Comparison of ENCODE assay signal across 29 cellular contexts in genomic region chr3:194336601-194337355, GRCh38. TPM values are rescaled to one million over a fixed set of nuclear protein-coding genes. Genes with fewer than 3 reads are reported as not detected.
"Had no signal": no experiment of that assay in that cellular context is flagged by ENCODE, and none has a peak within 500 bp of the region (broad histone marks: within the 10 kb centered on the region; RNA-seq: fewer than 3 reads in every experiment).

No MANE protein-coding gene starts in this region.

- H3K4me3 Mint-ChIP-seq: activated CD4-positive, alpha-beta memory T cell treated with anti-CD3 and anti-CD28 coated beads for 36 hours; activated CD4-positive, alpha-beta T cell treated with anti-CD3 and anti-CD28 coated beads, Interleukin-2, amount 10 ng/mL, durations not matched to agents 24 days and 14 days; activated naive CD4-positive, alpha-beta T cell treated with anti-CD3 and anti-CD28 coated beads for 36 hours; activated naive CD8-positive, alpha-beta T cell treated with anti-CD3 and anti-CD28 coated beads for 36 hours; activated T-cell treated with anti-CD3 and anti-CD28 coated beads, Interleukin-2, amount 50 U/mL, for 4 hours; T-helper 1 cell treated with Interleukin-12 subunit alpha and Interleukin-12 subunit beta and Interleukin-4 antibody, amounts not matched to agents 30 μg/mL and 1 μg/mL, for 36 hours; WTC11 had no signal

- H3K27ac ChIP-seq: brain microvascular endothelial cell, cardiac muscle cell, SK-N-MC had no signal

- H3K27ac Mint-ChIP-seq: activated CD4-positive, alpha-beta memory T cell treated with anti-CD3 and anti-CD28 coated beads for 36 hours; activated CD4-positive, alpha-beta T cell treated with anti-CD3 and anti-CD28 coated beads, Interleukin-2, amount 10 ng/mL, durations not matched to agents 24 days and 14 days; activated naive CD4-positive, alpha-beta T cell treated with anti-CD3 and anti-CD28 coated beads for 36 hours; activated naive CD8-positive, alpha-beta T cell treated with anti-CD3 and anti-CD28 coated beads for 36 hours; T-helper 1 cell treated with Interleukin-12 subunit alpha and Interleukin-12 subunit beta and Interleukin-4 antibody, amounts not matched to agents 30 μg/mL and 1 μg/mL, for 36 hours; WTC11 had no signal

- ATAC-seq: activated T-cell treated with anti-CD3 and anti-CD28 coated beads, Interleukin-2, amount 50 U/mL, for 4 hours; Panc1; Right ventricle myocardium inferior; WTC11 had no signal

- H3K27me3 ChIP-seq: brain microvascular endothelial cell had no signal

- H3K36me3 ChIP-seq: brain microvascular endothelial cell, cardiac muscle cell had no signal

- H3K9me3 Mint-ChIP-seq: activated CD4-positive, alpha-beta memory T cell treated with anti-CD3 and anti-CD28 coated beads for 36 hours; activated CD4-positive, alpha-beta T cell treated with anti-CD3 and anti-CD28 coated beads, Interleukin-2, amount 10 ng/mL, durations not matched to agents 24 days and 14 days; activated naive CD4-positive, alpha-beta T cell treated with anti-CD3 and anti-CD28 coated beads for 36 hours; activated naive CD8-positive, alpha-beta T cell treated with anti-CD3 and anti-CD28 coated beads for 36 hours; activated T-cell treated with anti-CD3 and anti-CD28 coated beads, Interleukin-2, amount 50 U/mL, for 4 hours; T-helper 1 cell treated with Interleukin-12 subunit alpha and Interleukin-12 subunit beta and Interleukin-4 antibody, amounts not matched to agents 30 μg/mL and 1 μg/mL, for 36 hours; WTC11 had no signal

- DNase-seq: activated CD4-positive, alpha-beta memory T cell treated with anti-CD3 and anti-CD28 coated beads for 36 hours; activated CD4-positive, alpha-beta T cell treated with anti-CD3 and anti-CD28 coated beads, Interleukin-2, amount 10 ng/mL, durations not matched to agents 24 days and 14 days; activated CD4-positive, CD25-positive, alpha-beta regulatory T cell treated with anti-CD3 and anti-CD28 coated beads, Interleukin-2, amount 50 U/mL, for 72 hours; activated CD8-positive, alpha-beta memory T cell treated with anti-CD3 and anti-CD28 coated beads for 24 hours; activated effector memory CD4-positive, alpha-beta T cell treated with anti-CD3 and anti-CD28 coated beads, Interleukin-2, amount 50 U/mL, for 16 hours; activated naive CD4-positive, alpha-beta T cell treated with anti-CD3 and anti-CD28 coated beads for 36 hours; activated naive CD8-positive, alpha-beta T cell treated with anti-CD3 and anti-CD28 coated beads for 36 hours; activated T-cell treated with anti-CD3 and anti-CD28 coated beads, Interleukin-2, amount 50 U/mL, for 4 hours; brain microvascular endothelial cell; Kasumi-1; KBM-7; NCI-H1048; NCI-H1417; NCI-H2029; NCI-H2107; NCI-H2171 treated with DMSO at 0.1 percent for 48 hours; NCI-H345; NCI-H510A; NCI-H526 treated with DMSO at 0.1 percent for 48 hours; NCI-H82; OCI-M1; RPMI8226; T-helper 9 cell had no signal

- H3K4me3 ChIP-seq: cardiac muscle cell, SK-N-MC had no signal

- H3K36me3 Mint-ChIP-seq: activated CD4-positive, alpha-beta memory T cell treated with anti-CD3 and anti-CD28 coated beads for 36 hours; activated naive CD8-positive, alpha-beta T cell treated with anti-CD3 and anti-CD28 coated beads for 36 hours; WTC11 had no signal

RNA-seq across cellular contexts. Expression of gene CPN2, which starts 14.3 kb away (rescaled TPM):
- total RNA-seq: activated CD4-positive, alpha-beta memory T cell treated with anti-CD3 and anti-CD28 coated beads for 36 hours; activated CD4-positive, alpha-beta T cell treated with anti-CD3 and anti-CD28 coated beads, Interleukin-2, amount 10 ng/mL, durations not matched to agents 24 days and 14 days; activated naive CD4-positive, alpha-beta T cell treated with anti-CD3 and anti-CD28 coated beads for 36 hours; activated naive CD8-positive, alpha-beta T cell treated with anti-CD3 and anti-CD28 coated beads for 36 hours had no signal

RNA-seq across cellular contexts. Expression of gene LRRC15, which starts 32.8 kb away (rescaled TPM):
- total RNA-seq: activated CD4-positive, alpha-beta memory T cell treated with anti-CD3 and anti-CD28 coated beads for 36 hours; activated CD4-positive, alpha-beta T cell treated with anti-CD3 and anti-CD28 coated beads, Interleukin-2, amount 10 ng/mL, durations not matched to agents 24 days and 14 days; activated naive CD4-positive, alpha-beta T cell treated with anti-CD3 and anti-CD28 coated beads for 36 hours; activated naive CD8-positive, alpha-beta T cell treated with anti-CD3 and anti-CD28 coated beads for 36 hours; activated T-cell treated with anti-CD3 and anti-CD28 coated beads, Interleukin-2, amount 50 U/mL, for 4 hours had no signal
- polyA plus RNA-seq: cardiac muscle cell had no signal
